Comparison of ENCODE assay signal across 22 cellular contexts in genomic region chr12:4252595-4252994, GRCh38.
"Had no signal": no experiment of that assay in that cellular context is flagged by ENCODE, and none has a peak within 500 bp of the region (broad histone marks: within the 10 kb centered on the region; RNA-seq: fewer than 3 reads in every experiment).

No MANE protein-coding gene starts in this region.

- H3K9ac ChIP-seq: parathyroid adenoma had no signal

- H3K36me3 Mint-ChIP-seq: activated naive CD4-positive, alpha-beta T cell treated with anti-CD3 and anti-CD28 coated beads, Interleukin-2, amount 10 ng/mL, durations not matched to agents 7 days and 5 days; brain; natural killer cell treated with Interleukin-12 subunit alpha and Interleukin-12 subunit beta and Interleukin-15 and Interleukin-18, amount 100 ng/mL, for 72 hours had no signal

- DNase-seq: activated CD4-positive, alpha-beta T cell treated with anti-CD3 and anti-CD28 coated beads, Interleukin-2, amount 10 ng/mL, durations not matched to agents 7 days and 5 days; activated CD4-positive, CD25-positive, alpha-beta regulatory T cell treated with anti-CD3 and anti-CD28 coated beads, Interleukin-2, amount 50 U/mL, for 72 hours; activated CD8-positive, alpha-beta memory T cell treated with anti-CD3 and anti-CD28 coated beads, Interleukin-2, amount 10 ng/mL, durations not matched to agents 7 days and 5 days; activated CD8-positive, alpha-beta T cell treated with anti-CD3 and anti-CD28 coated beads for 36 hours; activated effector memory CD4-positive, alpha-beta T cell treated with anti-CD3 and anti-CD28 coated beads, Interleukin-2, amount 50 U/mL, for 16 hours; activated naive CD4-positive, alpha-beta T cell treated with anti-CD3 and anti-CD28 coated beads, Interleukin-2, amount 10 ng/mL, durations not matched to agents 7 days and 5 days; activated T-cell treated with anti-CD3 and anti-CD28 coated beads for 4 hours; anterior cingulate cortex; caudate nucleus; effector CD8-positive, alpha-beta T cell; kidney glomerular epithelial cell; stimulated activated CD4-positive, alpha-beta T cell treated with anti-CD3 and anti-CD28 coated beads, Interleukin-4, amount 100 ng/mL, for 24 hours; stimulated activated naive CD8-positive, alpha-beta T cell treated with anti-CD3 and anti-CD28 coated beads, Interleukin-15, Interleukin-2, amounts not matched to agents 100 U/mL and 50 U/mL, for 24 hours; upper lobe of left lung had no signal

- H3K27ac ChIP-seq: parathyroid adenoma, upper lobe of left lung, VCaP had no signal

- H3K4me3 Mint-ChIP-seq: activated CD4-positive, alpha-beta T cell treated with anti-CD3 and anti-CD28 coated beads, Interleukin-2, amount 10 ng/mL, durations not matched to agents 7 days and 5 days; activated CD8-positive, alpha-beta memory T cell treated with anti-CD3 and anti-CD28 coated beads, Interleukin-2, amount 10 ng/mL, durations not matched to agents 7 days and 5 days; activated CD8-positive, alpha-beta T cell treated with anti-CD3 and anti-CD28 coated beads for 36 hours; activated naive CD4-positive, alpha-beta T cell treated with anti-CD3 and anti-CD28 coated beads, Interleukin-2, amount 10 ng/mL, durations not matched to agents 7 days and 5 days; brain; dendritic cell treated with granulocyte-macrophage colony-stimulating factor and Interleukin-4, amounts not matched to agents 40 ng/mL and 50 ng/mL, for 4 days; natural killer cell treated with Interleukin-12 subunit alpha and Interleukin-12 subunit beta and Interleukin-15 and Interleukin-18, amount 100 ng/mL, for 72 hours had no signal

- H3K27me3 ChIP-seq: upper lobe of left lung had no signal

- H3K27ac Mint-ChIP-seq: activated CD4-positive, alpha-beta T cell treated with anti-CD3 and anti-CD28 coated beads, Interleukin-2, amount 10 ng/mL, durations not matched to agents 7 days and 5 days; activated CD8-positive, alpha-beta memory T cell treated with anti-CD3 and anti-CD28 coated beads, Interleukin-2, amount 10 ng/mL, durations not matched to agents 7 days and 5 days; activated CD8-positive, alpha-beta T cell treated with anti-CD3 and anti-CD28 coated beads for 36 hours; activated naive CD4-positive, alpha-beta T cell treated with anti-CD3 and anti-CD28 coated beads, Interleukin-2, amount 10 ng/mL, durations not matched to agents 7 days and 5 days; brain; dendritic cell treated with granulocyte-macrophage colony-stimulating factor and Interleukin-4, amounts not matched to agents 40 ng/mL and 50 ng/mL, for 4 days had no signal

- H3K4me1 ChIP-seq: parathyroid adenoma, upper lobe of left lung had no signal

- FAIRE-seq: frontal cortex had no signal

- ATAC-seq: activated CD8-positive, alpha-beta memory T cell treated with anti-CD3 and anti-CD28 coated beads, Interleukin-2, amount 10 ng/mL, durations not matched to agents 7 days and 5 days; activated CD8-positive, alpha-beta T cell treated with anti-CD3 and anti-CD28 coated beads for 36 hours; esophagus mucosa; natural killer cell treated with Interleukin-12 subunit alpha and Interleukin-12 subunit beta and Interleukin-15 and Interleukin-18, amount 100 ng/mL, for 72 hours; SK-N-SH treated with all-trans-retinoic acid at 6 μM for 48 hours; stimulated activated naive CD8-positive, alpha-beta T cell treated with anti-CD3 and anti-CD28 coated beads, Interleukin-15, Interleukin-2, amounts not matched to agents 100 U/mL and 50 U/mL, for 24 hours had no signal

- H3K9me3 Mint-ChIP-seq: activated CD4-positive, alpha-beta T cell treated with anti-CD3 and anti-CD28 coated beads, Interleukin-2, amount 10 ng/mL, durations not matched to agents 7 days and 5 days; activated CD8-positive, alpha-beta T cell treated with anti-CD3 and anti-CD28 coated beads for 36 hours; activated naive CD4-positive, alpha-beta T cell treated with anti-CD3 and anti-CD28 coated beads, Interleukin-2, amount 10 ng/mL, durations not matched to agents 7 days and 5 days; brain; dendritic cell treated with granulocyte-macrophage colony-stimulating factor and Interleukin-4, amounts not matched to agents 40 ng/mL and 50 ng/mL, for 4 days had no signal

- H3K36me3 ChIP-seq: upper lobe of left lung had no signal

- H3K4me3 ChIP-seq: upper lobe of left lung had no signal

- H3K9me3 ChIP-seq: upper lobe of left lung had no signal
